ENCODE assay signal across 8 cellular contexts in the genomic region with DNA sequence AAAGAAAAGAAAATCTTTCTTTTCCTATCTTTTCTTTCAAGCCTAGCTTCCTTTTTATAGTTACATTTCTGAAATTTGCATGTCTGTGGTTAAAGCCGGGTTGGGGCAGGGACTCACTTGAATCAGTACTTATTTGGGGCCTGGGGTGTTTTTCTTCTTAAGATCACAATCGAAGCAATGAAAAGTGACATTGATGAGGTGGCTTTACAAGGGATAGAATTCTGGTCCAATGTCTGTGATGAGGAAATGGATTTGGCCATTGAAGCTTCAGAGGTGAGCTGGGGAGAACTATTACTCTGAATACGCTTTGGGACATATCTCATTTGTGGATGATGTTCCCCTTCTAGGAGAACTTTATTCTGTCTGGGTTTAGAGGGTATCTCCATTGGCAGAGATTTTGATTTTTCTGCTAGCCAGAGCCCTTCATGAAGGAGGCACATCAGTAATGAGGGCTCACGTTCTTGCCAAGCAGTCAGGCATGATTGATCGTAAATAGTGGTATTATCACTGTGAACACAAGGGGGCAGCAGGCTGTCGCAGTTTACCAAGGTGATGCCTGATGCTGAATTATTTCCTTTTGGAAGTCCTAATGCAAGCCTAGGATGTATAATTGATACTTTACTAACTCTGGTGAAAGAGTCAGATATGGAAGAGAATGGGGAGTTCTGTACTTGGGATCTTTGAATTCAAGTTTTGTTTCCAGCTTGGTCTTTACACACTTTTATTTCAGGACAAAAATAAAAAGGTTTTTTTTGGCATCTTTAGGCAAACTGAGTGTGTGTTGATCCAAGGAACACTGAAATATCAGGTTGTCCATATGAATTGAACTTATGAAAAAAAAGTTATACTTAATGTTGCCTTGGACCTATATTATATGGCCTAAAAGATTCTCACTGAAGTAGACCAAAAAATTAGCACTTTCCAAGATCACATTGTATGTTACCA. TPM values are rescaled to one million over a fixed set of nuclear protein-coding genes. Genes with fewer than 3 reads are reported as not detected.
A peak's percentile ranks its signal among the peaks of the same experiment; 100 is the strongest.
DNase-seq lines count a peak whose midpoint lies in the region; ATAC-seq and TF ChIP-seq lines count a peak whose summit lies in the region.

No MANE protein-coding gene starts in this region.

- WGBS in esophagus muscularis mucosa = 43% methylated on average over 6 of the region's 6 CpGs

- H3K36me3 ChIP-seq in OCI-LY1 (ENCODE audit: insufficient read depth, low read length) (peaks cover 94% of the 10 kb centered on the region), esophagus muscularis mucosa (peaks cover 69 to 99% (median 95%) of the 10 kb centered on the region in 4 donors)

- H3F3A ChIP-seq in OCI-LY1 (ENCODE audit: insufficient read depth, low read length) = 0 out of 2 replicates have a peak, but pooled peaks cover 3% of the 10 kb centered on the region

- no peaks in the 10 kb centered on the region for H3K27me3 Mint-ChIP-seq in Calu3 (ENCODE audit: unreplicated experiment)
- H3K27me3 Mint-ChIP-seq in nephron (ENCODE audit: low read depth) = no peaks in the 10 kb centered on the region

- H3K27ac Mint-ChIP-seq in Calu3 (ENCODE audit: unreplicated experiment) (peak overlapping the region; percentile 4), nephron (peak overlapping the region in 1 of 3 experiments; percentile 1)

- H3K4me1 Mint-ChIP-seq in Calu3 (ENCODE audit: low read depth, unreplicated experiment) (no peaks in the 10 kb centered on the region), nephron (no peaks in the 10 kb centered on the region)

- H3K36me3 Mint-ChIP-seq in Calu3 (ENCODE audit: insufficient read depth, unreplicated experiment) (peaks cover 94% of the 10 kb centered on the region), nephron (ENCODE audit: low read depth) (peaks cover 71% of the 10 kb centered on the region)

- peak; percentile 80 for DNase-seq in Calu3
- peak in 46 of 76 experiments; percentile 3 to 72 (median 28) for DNase-seq in HUDEP-2 (lab: John Stamatoyannopoulos, UW; ENCODE audit: unreplicated experiment in 76 of 76)
- peak; percentile 68 for DNase-seq in activated T-cell treated with anti-CD3 and anti-CD28 coated beads for 4 hours
- DNase-seq in esophagus muscularis mucosa (ENCODE audit: extremely low spot score) = no peak
- peak; percentile 89 for DNase-seq in superior temporal gyrus (ENCODE audit: extremely low spot score)

- H3K4me1 ChIP-seq in OCI-LY1 (ENCODE audit: insufficient read depth, low read length, severe bottlenecking) (peaks cover 39% of the 10 kb centered on the region), esophagus muscularis mucosa (peaks cover 0 to 14% (median 9%) of the 10 kb centered on the region in 4 donors)

- no peak overlapping the region for H3K4me3 ChIP-seq in OCI-LY1 (ENCODE audit: low read depth, low read length, poor library complexity, severe bottlenecking)
- H3K4me3 ChIP-seq in esophagus muscularis mucosa = no peak overlapping the region

- ATAC-seq in HG02759 (IDR thresholded peaks at IDR 0.05; ENCODE audit: unreplicated experiment) = no peak

- no TSS peak for BruUV-seq in Calu3 (replicated peaks; lab: Mats Ljungman, UMichigan)

- TF ChIP-seq CTCF in Calu3 (IDR thresholded peaks at IDR 0.05; ENCODE audit: unreplicated experiment) (peak; percentile 79), OCI-LY1 (IDR thresholded peaks at IDR 0.05; ENCODE audit: low read length) (peak; percentile 93), esophagus muscularis mucosa (IDR thresholded peaks at IDR 0.05) (peak; percentile 58 to 74 (median 63)), nephron (IDR thresholded peaks at IDR 0.05; ENCODE audit: unreplicated experiment in 3 of 3) (peak; percentile 72 to 81 (median 79))

- no peaks in the 10 kb centered on the region for H4K20me1 ChIP-seq in OCI-LY1 (ENCODE audit: insufficient read depth, low read length)

- H3K4me3 Mint-ChIP-seq in Calu3 (ENCODE audit: low read depth, unreplicated experiment) (no peak overlapping the region), nephron (no peak overlapping the region)

- H3K9ac ChIP-seq in OCI-LY1 (ENCODE audit: low read length) = no peak overlapping the region

- H3K9me2 ChIP-seq in OCI-LY1 (ENCODE audit: low read depth, low read length) = no peaks in the 10 kb centered on the region

- H3K4me2 ChIP-seq in OCI-LY1 (ENCODE audit: low read length) = peak overlapping the region; percentile 30; the same call in 1 of the 2 replicates

- intact Hi-C loops in Calu3 (cut with micrococcal nuclease; ENCODE audit: unreplicated experiment) (no loop called here), esophagus muscularis mucosa (cut with DNase I) (loop anchor here (10.0 kb wide), 1 partner anchor 141 kb away; no protein-coding TSS in a partner anchor)

- H3K79me2 ChIP-seq in OCI-LY1 (ENCODE audit: insufficient read depth, low read length) = no peaks in the 10 kb centered on the region; the same call in 1 of the 2 replicates

- no peak for TF ChIP-seq POLR2A in esophagus muscularis mucosa (IDR thresholded peaks at IDR 0.05; ENCODE audit: low read depth)

- H3K9me3 Mint-ChIP-seq in Calu3 (ENCODE audit: low read depth, unreplicated experiment) (no peaks in the 10 kb centered on the region), nephron (no peaks in the 10 kb centered on the region)

- no peak for TF ChIP-seq EP300 in esophagus muscularis mucosa (IDR thresholded peaks at IDR 0.05)

- no peaks in the 10 kb centered on the region for H3K9me3 ChIP-seq in OCI-LY1 (ENCODE audit: low read length)
- H3K9me3 ChIP-seq in esophagus muscularis mucosa = no peaks in the 10 kb centered on the region

- CTCF ChIA-PET in Calu3 (lab: Charles Lee) = interaction anchor here (0.7 to 1.2 kb wide), 2 partner anchors 23 to 648 kb away, joined by 4 read pairs; no protein-coding TSS in a partner anchor

- no peak overlapping the region for H2AFZ ChIP-seq in OCI-LY1 (ENCODE audit: low read length)

- peak overlapping the region; percentile 77 for H3K27ac ChIP-seq in OCI-LY1 (ENCODE audit: low read depth, low read length, poor library complexity, severe bottlenecking)
- H3K27ac ChIP-seq in esophagus muscularis mucosa (replicated peaks in 1 of 4) = peak overlapping the region in 1 of 4 donors; percentile 57

- no peaks in the 10 kb centered on the region for H3K27me3 ChIP-seq in OCI-LY1 (ENCODE audit: insufficient read depth, low read length)
- H3K27me3 ChIP-seq in esophagus muscularis mucosa = no peaks in the 10 kb centered on the region

RNA-seq across cellular contexts. Expression of gene KPNB1, which starts 14.6 kb away (rescaled TPM):
- total RNA-seq in Calu3 (2022) (511 and 538 TPM in 2 replicates), esophagus muscularis mucosa (100 to 1,000 TPM; 179 to 236 (median 205) TPM)

RNA-seq across cellular contexts. Expression of gene TBKBP1, which starts 29.7 kb away (rescaled TPM):
- total RNA-seq in Calu3 (2022) = 6.4 and 6.5 TPM in 2 replicates
- 10 to 100 TPM; 11.9 to 26.9 (median 21.2) TPM for total RNA-seq in esophagus muscularis mucosa
